8 cellular contexts compared by ENCODE assay signal in genomic region chr3:58063424-58063823, GRCh38. TPM values are rescaled to one million over a fixed set of nuclear protein-coding genes. Genes with fewer than 3 reads are reported as not detected.
DNase-seq lines count a peak whose midpoint lies in the region; ATAC-seq and TF ChIP-seq lines count a peak whose summit lies in the region.
"Had no signal": no experiment of that assay in that cellular context is flagged by ENCODE, and none has a peak within 500 bp of the region (broad histone marks: within the 10 kb centered on the region; RNA-seq: fewer than 3 reads in every experiment).

No MANE protein-coding gene starts in this region.

- peaks cover 31 to 98% of the 10 kb centered on the region in 2 donors for H3K4me1 ChIP-seq in thoracic aorta (ENCODE audit: control insufficient read depth in 1 of 2, low read depth in 2 of 2)

- H3K27ac ChIP-seq in thoracic aorta: peak overlapping the region; percentile 80 to 87

- H3K27me3 ChIP-seq in thoracic aorta (replicated peaks; ENCODE audit: insufficient read depth): no peaks in the 10 kb centered on the region

- no peak overlapping the region for H3K4me3 ChIP-seq in thoracic aorta

- no peak for TF ChIP-seq EP300 in Ishikawa (IDR thresholded peaks at IDR 0.05; ENCODE audit: borderline replicate concordance)

- no peak for TF ChIP-seq CTCF in thoracic aorta (IDR thresholded peaks at IDR 0.05)

- no peaks in the 10 kb centered on the region for H3K36me3 ChIP-seq in thoracic aorta

- DNase-seq in T1000 (lab: John Stamatoyannopoulos, UW) (peak; percentile 21), fibroblast of peridontal ligament (ENCODE audit: extremely low read depth) (peak; percentile 67), thoracic aorta (ENCODE audit: low spot score) (peak; percentile 67), HEK293T (ENCODE audit: extremely low spot score) (no peak)
- DNase-seq: occipital lobe had no signal

- POLR2A ChIA-PET in HEK293T (lab: Yijun Ruan, JAX): interaction anchor here (0.7 to 1.3 kb wide), 3 partner anchors 11 to 104 kb away, joined by 3 to 5 read pairs (median 4); no protein-coding TSS in a partner anchor

- CTCF ChIA-PET in HEK293T (lab: Yijun Ruan, JAX): interaction anchor here (0.7 to 1.4 kb wide), 2 partner anchors 13 to 56 kb away, joined by 3 read pairs; no protein-coding TSS in a partner anchor

- ATAC-seq in thoracic aorta (ENCODE audit: insufficient number of reproducible peaks, low FRiP score, low read depth) (no peak), HG02623 (IDR thresholded peaks at IDR 0.05; ENCODE audit: unreplicated experiment) (no peak), HG03378 (IDR thresholded peaks at IDR 0.05; ENCODE audit: unreplicated experiment) (no peak)

- no peak for TF ChIP-seq RAD21 in Ishikawa (IDR thresholded peaks at IDR 0.05; ENCODE audit: low read depth)

- no peaks in the 10 kb centered on the region for H3K9me3 ChIP-seq in thoracic aorta

TF ChIP-seq in Ishikawa, 13 proteins besides CTCF, POLR2A, EP300 and RAD21:
- TF ChIP-seq NFIC (IDR thresholded peaks at IDR 0.05) (peak; percentile 47; the same call in 1 of the 2 replicates), TEAD4 (IDR thresholded peaks at IDR 0.05) (no peak)

TF ChIP-seq in HEK293T, 16 proteins besides CTCF, POLR2A, EP300 and RAD21:
- no peak for TF ChIP-seq HDGF (IDR thresholded peaks at IDR 0.05; ENCODE audit: borderline replicate concordance)
- no peak for TF ChIP-seq CTBP1 (IDR thresholded peaks at IDR 0.05; ENCODE audit: borderline replicate concordance)
- no peak for TF ChIP-seq LEF1 (IDR thresholded peaks at IDR 0.05; ENCODE audit: borderline replicate concordance)
- TF ChIP-seq ARNT (IDR thresholded peaks at IDR 0.05): no peak
- no peak for TF ChIP-seq BHLHE40 (IDR thresholded peaks at IDR 0.05; ENCODE audit: borderline replicate concordance)
- TF ChIP-seq FOXA1 (IDR thresholded peaks at IDR 0.05): no peak
- TF ChIP-seq L3MBTL2 (conservative IDR thresholded peaks at IDR 0.05): no peak
- TF ChIP-seq ELF4 (IDR thresholded peaks at IDR 0.05): no peak
- TF ChIP-seq TARDBP (IDR thresholded peaks at IDR 0.05): no peak
- TF ChIP-seq, protein P1, sequence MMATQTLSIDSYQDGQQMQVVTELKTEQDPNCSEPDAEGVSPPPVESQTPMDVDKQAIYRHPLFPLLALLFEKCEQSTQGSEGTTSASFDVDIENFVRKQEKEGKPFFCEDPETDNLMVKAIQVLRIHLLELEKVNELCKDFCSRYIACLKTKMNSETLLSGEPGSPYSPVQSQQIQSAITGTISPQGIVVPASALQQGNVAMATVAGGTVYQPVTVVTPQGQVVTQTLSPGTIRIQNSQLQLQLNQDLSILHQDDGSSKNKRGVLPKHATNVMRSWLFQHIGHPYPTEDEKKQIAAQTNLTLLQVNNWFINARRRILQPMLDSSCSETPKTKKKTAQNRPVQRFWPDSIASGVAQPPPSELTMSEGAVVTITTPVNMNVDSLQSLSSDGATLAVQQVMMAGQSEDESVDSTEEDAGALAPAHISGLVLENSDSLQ (IDR thresholded peaks at IDR 0.05): no peak
- no peak for TF ChIP-seq SP1 (IDR thresholded peaks at IDR 0.05)
- TF ChIP-seq FOXM1 (IDR thresholded peaks at IDR 0.05; ENCODE audit: borderline replicate concordance): no peak
- TF ChIP-seq NFRKB (IDR thresholded peaks at IDR 0.05): no peak
- TF ChIP-seq FOXK2 (IDR thresholded peaks at IDR 0.05): no peak
- TF ChIP-seq SUZ12 (IDR thresholded peaks at IDR 0.05): no peak
- no peak for TF ChIP-seq ZNF384 (IDR thresholded peaks at IDR 0.05)

RNA-seq across cellular contexts. Expression of gene FLNB, which starts 55.2 kb away (rescaled TPM):
- 100 to 1,000 TPM in 1 of 2 donors, 10 to 100 TPM in 1; 96.9 to 139 TPM for total RNA-seq in thoracic aorta
